21 cellular contexts compared by ENCODE assay signal in the genomic region with DNA sequence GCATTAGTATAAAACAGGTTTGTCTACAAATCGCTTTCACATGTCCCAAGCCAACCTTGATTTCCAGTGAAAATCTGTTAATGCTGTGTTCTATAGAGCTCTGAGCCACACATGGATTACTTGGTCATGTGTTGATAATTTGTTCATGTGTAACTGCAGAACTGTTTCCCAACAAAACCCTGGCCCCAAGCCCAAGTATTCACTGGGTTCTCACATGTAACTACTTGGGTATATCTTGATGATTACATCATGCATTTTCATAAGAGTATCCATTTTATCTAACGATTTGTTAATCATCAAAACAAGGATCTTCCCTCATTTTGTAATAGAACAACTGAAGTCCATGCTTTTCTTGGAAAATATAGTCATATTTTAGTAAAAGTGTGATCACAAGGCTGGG.
"Had no signal": no experiment of that assay in that cellular context is flagged by ENCODE, and none has a peak within 500 bp of the region (broad histone marks: within the 10 kb centered on the region; RNA-seq: fewer than 3 reads in every experiment).

No MANE protein-coding gene starts in this region.

- H3K27me3 ChIP-seq: Peyer's patch had no signal

- H3K36me3 Mint-ChIP-seq: activated CD8-positive, alpha-beta memory T cell treated with anti-CD3 and anti-CD28 coated beads, Interleukin-2, amount 10 ng/mL, durations not matched to agents 7 days and 5 days had no signal

- H3K4me3 ChIP-seq: Peyer's patch had no signal

- ATAC-seq: activated CD4-positive, CD25-positive, alpha-beta regulatory T cell treated with anti-CD3 and anti-CD28 coated beads, Interleukin-2, amount 50 U/mL, for 24 hours; activated CD8-positive, alpha-beta memory T cell treated with anti-CD3 and anti-CD28 coated beads, Interleukin-2, amount 10 ng/mL, durations not matched to agents 7 days and 5 days had no signal

- DNase-seq: activated CD4-positive, alpha-beta T cell treated with anti-CD3 and anti-CD28 coated beads, Interleukin-2, amount 50 U/mL, for 48 hours; activated CD8-positive, alpha-beta memory T cell treated with anti-CD3 and anti-CD28 coated beads, Interleukin-2, amount 10 ng/mL, durations not matched to agents 7 days and 5 days; activated effector memory CD4-positive, alpha-beta T cell treated with Interleukin-2 at 50 U/mL for 16 hours; activated naive CD4-positive, alpha-beta T cell; activated T-cell treated with anti-CD3 and anti-CD28 coated beads, Interleukin-2, amount 50 U/mL, for 24 hours; aorta; MM.1S; NCI-H1105; NCI-H1436 treated with DMSO at 0.1 percent for 48 hours; NCI-H187 treated with DMSO at 0.1 percent for 48 hours; NCI-H2081 treated with DMSO at 0.1 percent for 48 hours; NCI-H446; NCI-H524; Peyer's patch; SHP77 had no signal

- H3K36me3 ChIP-seq: Peyer's patch had no signal

- H3K9me3 ChIP-seq: Peyer's patch had no signal

- H3K27ac Mint-ChIP-seq: activated CD4-positive, alpha-beta T cell treated with anti-CD3 and anti-CD28 coated beads, Interleukin-2, amount 10 ng/mL, durations not matched to agents 24 days and 14 days; activated CD8-positive, alpha-beta memory T cell treated with anti-CD3 and anti-CD28 coated beads, Interleukin-2, amount 10 ng/mL, durations not matched to agents 7 days and 5 days; activated naive CD4-positive, alpha-beta T cell treated with anti-CD3 and anti-CD28 coated beads, Interleukin-2, amount 50 U/mL, for 24 hours; activated T-cell treated with anti-CD3 and anti-CD28 coated beads, Interleukin-2, amount 50 U/mL, for 24 hours; activated T-helper 1 cell treated with anti-CD3 and anti-CD28 coated beads, Interleukin-12 subunit alpha, Interleukin-12 subunit beta, Interleukin-2, Interleukin-4 antibody, amounts not matched to agents 30 ng/mL and 10 ng/mL and 1 ng/mL, durations not matched to agents 14 hours and 24 hours and 36 hours; T-helper 1 cell treated with Interleukin-12 subunit alpha and Interleukin-12 subunit beta and Interleukin-4 antibody, amounts not matched to agents 30 μg/mL and 1 μg/mL, for 36 hours had no signal

- H3K4me3 Mint-ChIP-seq: activated CD4-positive, alpha-beta T cell treated with anti-CD3 and anti-CD28 coated beads, Interleukin-2, amount 10 ng/mL, durations not matched to agents 24 days and 14 days; activated CD8-positive, alpha-beta memory T cell treated with anti-CD3 and anti-CD28 coated beads, Interleukin-2, amount 10 ng/mL, durations not matched to agents 7 days and 5 days; activated naive CD4-positive, alpha-beta T cell treated with anti-CD3 and anti-CD28 coated beads, Interleukin-2, amount 50 U/mL, for 24 hours; activated T-cell treated with anti-CD3 and anti-CD28 coated beads, Interleukin-2, amount 50 U/mL, for 24 hours; activated T-helper 1 cell treated with anti-CD3 and anti-CD28 coated beads, Interleukin-12 subunit alpha, Interleukin-12 subunit beta, Interleukin-2, Interleukin-4 antibody, amounts not matched to agents 30 ng/mL and 10 ng/mL and 1 ng/mL, durations not matched to agents 14 hours and 24 hours and 36 hours; T-helper 1 cell treated with Interleukin-12 subunit alpha and Interleukin-12 subunit beta and Interleukin-4 antibody, amounts not matched to agents 30 μg/mL and 1 μg/mL, for 36 hours had no signal

- H3K4me1 Mint-ChIP-seq: activated CD4-positive, alpha-beta T cell treated with anti-CD3 and anti-CD28 coated beads, Interleukin-2, amount 10 ng/mL, durations not matched to agents 24 days and 14 days; activated CD8-positive, alpha-beta memory T cell treated with anti-CD3 and anti-CD28 coated beads, Interleukin-2, amount 10 ng/mL, durations not matched to agents 7 days and 5 days; activated naive CD4-positive, alpha-beta T cell treated with anti-CD3 and anti-CD28 coated beads, Interleukin-2, amount 50 U/mL, for 24 hours had no signal

- H3K27ac ChIP-seq: Peyer's patch, RWPE1 had no signal

- H3K4me1 ChIP-seq: Peyer's patch had no signal

- H3K27me3 Mint-ChIP-seq: activated CD4-positive, alpha-beta T cell treated with anti-CD3 and anti-CD28 coated beads, Interleukin-2, amount 10 ng/mL, durations not matched to agents 24 days and 14 days; activated CD8-positive, alpha-beta memory T cell treated with anti-CD3 and anti-CD28 coated beads, Interleukin-2, amount 10 ng/mL, durations not matched to agents 7 days and 5 days; activated naive CD4-positive, alpha-beta T cell treated with anti-CD3 and anti-CD28 coated beads, Interleukin-2, amount 50 U/mL, for 24 hours; activated T-cell treated with anti-CD3 and anti-CD28 coated beads, Interleukin-2, amount 50 U/mL, for 24 hours had no signal
